18 cellular contexts compared by ENCODE assay signal in genomic region chr2:55824554-55825096, GRCh38.
"Had no signal": no experiment of that assay in that cellular context is flagged by ENCODE, and none has a peak within 500 bp of the region (broad histone marks: within the 10 kb centered on the region; RNA-seq: fewer than 3 reads in every experiment).

No MANE protein-coding gene starts in this region.

- FAIRE-seq: endometrium, frontal cortex, small intestine had no signal

- ATAC-seq: esophagus mucosa, left colon, left ventricle myocardium superior had no signal

- H3K27me3 ChIP-seq: heart left ventricle, ovary, right atrium auricular region, suprapubic skin, tibial artery had no signal

- H3K36me3 Mint-ChIP-seq: naive B cell had no signal

- H3K27ac ChIP-seq: heart left ventricle, ovary, right atrium auricular region, suprapubic skin, tibial artery had no signal

- H3K4me3 Mint-ChIP-seq: naive B cell had no signal

- H3K36me3 ChIP-seq: heart left ventricle, ovary, right atrium auricular region, suprapubic skin, tibial artery had no signal

- DNase-seq: effector memory CD4-positive, alpha-beta T cell; heart left ventricle; hippocampal formation; left colon; left ventricle myocardium superior; mesendoderm; naive B cell; ovary; small intestine; stimulated activated CD4-positive, alpha-beta T cell treated with anti-CD3 and anti-CD28 coated beads, Interleukin-12 subunit alpha, Interleukin-12 subunit beta, amount 100 ng/mL, for 4 hours; stimulated activated naive CD4-positive, alpha-beta T cell; tibial artery had no signal

- H3K4me3 ChIP-seq: heart left ventricle, lung, ovary, right atrium auricular region, suprapubic skin, tibial artery had no signal

- H3K9me3 ChIP-seq: heart left ventricle, ovary, right atrium auricular region, suprapubic skin, tibial artery had no signal

- H3K4me1 Mint-ChIP-seq: naive B cell had no signal

- H3K4me1 ChIP-seq: heart left ventricle, right atrium auricular region, suprapubic skin had no signal
